24 cellular contexts compared by ENCODE assay signal in the genomic region with DNA sequence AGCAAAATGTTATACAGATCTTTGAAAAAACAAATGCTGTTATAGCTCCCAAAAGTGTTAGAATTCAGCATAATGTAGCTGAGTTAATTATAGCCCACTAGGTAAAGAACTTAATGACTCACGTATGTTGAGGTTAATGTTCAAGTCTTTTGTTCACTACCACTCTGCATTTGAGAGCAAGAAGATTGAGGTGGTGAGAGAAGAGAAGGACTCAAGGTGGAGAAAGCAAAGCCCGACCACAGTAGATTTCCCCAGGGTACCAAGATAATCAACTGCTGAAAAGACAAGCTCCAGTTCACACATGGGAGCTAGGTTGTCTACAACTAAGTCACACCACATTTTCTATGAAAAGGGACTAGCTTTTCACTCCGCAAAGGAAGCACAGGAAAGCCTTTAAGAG.
"Had no signal": no experiment of that assay in that cellular context is flagged by ENCODE, and none has a peak within 500 bp of the region (broad histone marks: within the 10 kb centered on the region; RNA-seq: fewer than 3 reads in every experiment).

No MANE protein-coding gene starts in this region.

- H3K4me1 Mint-ChIP-seq: memory B cell; naive thymus-derived CD4-positive, alpha-beta T cell; stimulated activated naive B cell treated with anti-CD40 and anti-IgM and Interleukin-4, amounts not matched to agents 10 μg/mL and 1 μg/mL and 100 μg/mL, for 72 hours had no signal

- H3K36me3 Mint-ChIP-seq: memory B cell; natural killer cell treated with Interleukin-12 subunit alpha and Interleukin-12 subunit beta and Interleukin-15 and Interleukin-18, amount 100 ng/mL, for 72 hours; stimulated activated naive B cell treated with anti-CD40 and anti-IgM and Interleukin-4, amounts not matched to agents 10 μg/mL and 1 μg/mL and 100 μg/mL, for 72 hours had no signal

- DNase-seq: islet precursor cell; left ventricle myocardium inferior; midbrain; mucosa of descending colon; naive thymus-derived CD4-positive, alpha-beta T cell; nucleus accumbens; pancreas; posterior cingulate gyrus; retina; right cardiac atrium; stimulated activated CD4-positive, alpha-beta T cell treated with anti-CD3 and anti-CD28 coated beads, Interleukin-12 subunit alpha, Interleukin-12 subunit beta, amount 100 ng/mL, for 4 hours; stimulated activated CD4-positive, alpha-beta T cell treated with anti-CD3 and anti-CD28 coated beads, Interleukin-15, amount 100 ng/mL, for 24 hours; stimulated activated CD4-positive, alpha-beta T cell treated with anti-CD3 and anti-CD28 coated beads, Interleukin-2, amount 100 ng/mL, for 24 hours; stimulated activated CD4-positive, alpha-beta T cell treated with anti-CD3 and anti-CD28 coated beads, Interleukin-4, amount 100 ng/mL, for 1 hour; stimulated activated naive B cell treated with anti-CD40 and anti-IgM and Interleukin-4, amounts not matched to agents 10 μg/mL and 1 μg/mL and 100 μg/mL, for 72 hours; stimulated activated naive CD8-positive, alpha-beta T cell treated with anti-CD3 and anti-CD28 coated beads, Interleukin-15, Interleukin-2, amounts not matched to agents 100 U/mL and 50 U/mL, for 24 hours; stomach; testis; thyroid gland; transverse colon; upper lobe of left lung had no signal

- H3K4me3 Mint-ChIP-seq: memory B cell; naive thymus-derived CD4-positive, alpha-beta T cell; natural killer cell treated with Interleukin-12 subunit alpha and Interleukin-12 subunit beta and Interleukin-15 and Interleukin-18, amount 100 ng/mL, for 72 hours; stimulated activated naive B cell treated with anti-CD40 and anti-IgM and Interleukin-4, amounts not matched to agents 10 μg/mL and 1 μg/mL and 100 μg/mL, for 72 hours had no signal

- H3K27me3 Mint-ChIP-seq: memory B cell; natural killer cell treated with Interleukin-12 subunit alpha and Interleukin-12 subunit beta and Interleukin-15 and Interleukin-18, amount 100 ng/mL, for 72 hours; stimulated activated naive B cell treated with anti-CD40 and anti-IgM and Interleukin-4, amounts not matched to agents 10 μg/mL and 1 μg/mL and 100 μg/mL, for 72 hours had no signal

- H3K9me3 Mint-ChIP-seq: stimulated activated naive B cell treated with anti-CD40 and anti-IgM and Interleukin-4, amounts not matched to agents 10 μg/mL and 1 μg/mL and 100 μg/mL, for 72 hours had no signal

- H3K27ac Mint-ChIP-seq: memory B cell; naive thymus-derived CD4-positive, alpha-beta T cell; natural killer cell treated with Interleukin-12 subunit alpha and Interleukin-12 subunit beta and Interleukin-15 and Interleukin-18, amount 100 ng/mL, for 72 hours; stimulated activated naive B cell treated with anti-CD40 and anti-IgM and Interleukin-4, amounts not matched to agents 10 μg/mL and 1 μg/mL and 100 μg/mL, for 72 hours had no signal

- ATAC-seq: mucosa of descending colon; naive thymus-derived CD4-positive, alpha-beta T cell; natural killer cell treated with Interleukin-12 subunit alpha and Interleukin-12 subunit beta and Interleukin-15 and Interleukin-18, amount 100 ng/mL, for 72 hours; pancreas; right cardiac atrium; sciatic nerve; stimulated activated naive B cell treated with anti-CD40 and anti-IgM and Interleukin-4, amounts not matched to agents 10 μg/mL and 1 μg/mL and 100 μg/mL, for 72 hours; stimulated activated naive CD8-positive, alpha-beta T cell treated with anti-CD3 and anti-CD28 coated beads, Interleukin-15, Interleukin-2, amounts not matched to agents 100 U/mL and 50 U/mL, for 24 hours had no signal
